19 cellular contexts compared by ENCODE assay signal in genomic region chr9:75372499-75373268, GRCh38.
A peak's percentile ranks its signal among the peaks of the same experiment; 100 is the strongest.
DNase-seq lines count a peak whose midpoint lies in the region; ATAC-seq and TF ChIP-seq lines count a peak whose summit lies in the region.
"Had no signal": no experiment of that assay in that cellular context is flagged by ENCODE, and none has a peak within 500 bp of the region (broad histone marks: within the 10 kb centered on the region; RNA-seq: fewer than 3 reads in every experiment).

No MANE protein-coding gene starts in this region.

- H3K14ac ChIP-seq in mesenchymal stem cell (ENCODE audit: low read length in 2 of 2), result no peak overlapping the region

- ATAC-seq in lower lobe of right lung, result peak; percentile 57 to 68
- ATAC-seq in GM18511 (IDR thresholded peaks at IDR 0.05; ENCODE audit: unreplicated experiment), result no peak
- ATAC-seq: activated CD4-positive, CD25-positive, alpha-beta regulatory T cell treated with anti-CD3 and anti-CD28 coated beads, Interleukin-2, amount 50 U/mL, for 24 hours; K562; SK-N-SH treated with all-trans-retinoic acid at 6 μM for 48 hours had no signal

- H3K9ac ChIP-seq in mesenchymal stem cell (ENCODE audit: low read length), result no peak overlapping the region

- H3K4me3 ChIP-seq in SJSA1 (no peak overlapping the region), epithelial cell of proximal tubule (ENCODE audit: low read depth, low read length) (no peak overlapping the region), lower lobe of right lung (no peak overlapping the region), tibial artery (no peak overlapping the region), mesenchymal stem cell (ENCODE audit: insufficient read depth in 1 of 2, low read depth in 1 of 2, low read length in 2 of 2) (no peak overlapping the region)
- H3K4me3 ChIP-seq: esophagus squamous epithelium, K562, smooth muscle cell had no signal

- H3K23ac ChIP-seq in mesenchymal stem cell (ENCODE audit: low read length in 2 of 2), result no peak overlapping the region

- H2AK5ac ChIP-seq in mesenchymal stem cell (ENCODE audit: low read length, severe bottlenecking), result no peak overlapping the region

- no peaks in the 10 kb centered on the region for H3K27me3 ChIP-seq in SJSA1 (replicated peaks)
- H3K27me3 ChIP-seq in lower lobe of right lung (ENCODE audit: low read depth), result no peaks in the 10 kb centered on the region
- no peaks in the 10 kb centered on the region for H3K27me3 ChIP-seq in tibial artery
- H3K27me3 ChIP-seq in mesenchymal stem cell (ENCODE audit: control insufficient read depth in 1 of 2, insufficient read depth in 1 of 2, low read length in 2 of 2), result peaks cover 0 to 6% of the 10 kb centered on the region in 2 experiments
- H3K27me3 ChIP-seq: esophagus squamous epithelium had no signal

- H3K4me2 ChIP-seq in mesenchymal stem cell (ENCODE audit: low read length, poor library complexity, severe bottlenecking), result no peak overlapping the region
- H3K4me2 ChIP-seq: smooth muscle cell had no signal

- TF ChIP-seq CTCF in epithelial cell of proximal tubule (conservative IDR thresholded peaks at IDR 0.05; ENCODE audit: low read depth, low read length), result peak; percentile 25
- no peak for TF ChIP-seq CTCF in lower lobe of right lung (IDR thresholded peaks at IDR 0.05)
- no peak for TF ChIP-seq CTCF in tibial artery (IDR thresholded peaks at IDR 0.05)

- 53% methylated on average over 3 of the region's 3 CpGs for WGBS in mesenchymal stem cell

- no peak overlapping the region for H4K8ac ChIP-seq in mesenchymal stem cell (ENCODE audit: low read length)

- no peak overlapping the region for H2BK12ac ChIP-seq in mesenchymal stem cell (ENCODE audit: low read length in 2 of 2)

- no peak overlapping the region for H4K91ac ChIP-seq in mesenchymal stem cell (ENCODE audit: low read length)

- intact Hi-C loops in lower lobe of right lung (cut with DNase I), result no loop called here
- intact Hi-C loops in tibial artery (cut with DNase I; ENCODE audit: low total_unique reads), result no loop called here

- H2AFZ ChIP-seq in mesenchymal stem cell (ENCODE audit: low read depth, low read length), result no peak overlapping the region

- H3K79me1 ChIP-seq in mesenchymal stem cell (replicated peaks; ENCODE audit: low read length, poor library complexity, severe bottlenecking), result no peaks in the 10 kb centered on the region

- H2BK120ac ChIP-seq in mesenchymal stem cell (ENCODE audit: low read depth, low read length), result no peak overlapping the region

- H3K9me3 ChIP-seq in SJSA1 (replicated peaks) (no peaks in the 10 kb centered on the region), lower lobe of right lung (no peaks in the 10 kb centered on the region), tibial artery (no peaks in the 10 kb centered on the region), mesenchymal stem cell (ENCODE audit: control insufficient read depth, low read length) (peaks cover 11% of the 10 kb centered on the region)
- H3K9me3 ChIP-seq: esophagus squamous epithelium had no signal

- no peak overlapping the region for H3K4ac ChIP-seq in mesenchymal stem cell (ENCODE audit: low read depth in 1 of 2, low read length in 2 of 2)

- H3K27ac ChIP-seq in SJSA1, result peak overlapping the region; percentile 42
- peak overlapping the region; percentile 18 for H3K27ac ChIP-seq in lower lobe of right lung
- H3K27ac ChIP-seq in tibial artery, result no peak overlapping the region
- H3K27ac ChIP-seq in mesenchymal stem cell (ENCODE audit: low read length, poor library complexity, severe bottlenecking), result no peak overlapping the region

- DNase-seq in SJSA1 (ENCODE audit: low read depth in 1 of 2, low spot score in 2 of 2) (peak in 1 of 2 experiments; percentile 49), epithelial cell of proximal tubule (ENCODE audit: low read depth) (no peak), lower lobe of right lung (no peak), tibial artery (peak; percentile 59 to 70), NCI-H748 treated with DMSO at 0.1 percent for 48 hours (lab: John Stamatoyannopoulos, UW) (no peak), NCI-H524 treated with DMSO at 0.1 percent for 48 hours (lab: John Stamatoyannopoulos, UW) (no peak), mesenchymal stem cell (no peak)
- DNase-seq: CD8-positive, alpha-beta memory T cell; central memory CD4-positive, alpha-beta T cell; esophagus squamous epithelium; mesendoderm; NCI-H187 treated with DMSO at 0.1 percent for 48 hours; stimulated activated CD8-positive, alpha-beta memory T cell treated with anti-CD3 and anti-CD28 coated beads, Interleukin-4, amount 100 ng/mL, for 48 hours; T1000 had no signal

- no peak overlapping the region for H3K18ac ChIP-seq in mesenchymal stem cell (ENCODE audit: low read depth in 1 of 2, low read length in 2 of 2)

- H3K4me1 ChIP-seq in SJSA1 (replicated peaks) (peaks cover 54% of the 10 kb centered on the region), lower lobe of right lung (peaks cover 13% of the 10 kb centered on the region), tibial artery (no peaks in the 10 kb centered on the region), mesenchymal stem cell (ENCODE audit: control insufficient read depth, insufficient read depth, low read depth, low read length) (no peaks in the 10 kb centered on the region)

- no peak overlapping the region for H2BK5ac ChIP-seq in mesenchymal stem cell (ENCODE audit: low read depth, low read length, poor library complexity, severe bottlenecking)

- no peak overlapping the region for H2BK15ac ChIP-seq in mesenchymal stem cell (ENCODE audit: low read depth, poor library complexity, severe bottlenecking)

- H3K36me3 ChIP-seq in SJSA1, result no peaks in the 10 kb centered on the region
- no peaks in the 10 kb centered on the region for H3K36me3 ChIP-seq in lower lobe of right lung
- H3K36me3 ChIP-seq in tibial artery, result no peaks in the 10 kb centered on the region
- H3K36me3 ChIP-seq in mesenchymal stem cell (ENCODE audit: control insufficient read depth in 1 of 2, insufficient read depth in 2 of 2, low read depth in 1 of 2, low read length in 2 of 2), result no peaks in the 10 kb centered on the region
- H3K36me3 ChIP-seq: esophagus squamous epithelium had no signal

Comparison
In these comparisons a context has a peak if more than half of its experiments do, and no peak if none do; other contexts are left out.
1. DNase-seq: peak in tibial artery (2 of 2); none in epithelial cell of proximal tubule (single experiment), lower lobe of right lung (single experiment), NCI-H748 treated with DMSO at 0.1 percent for 48 hours (single experiment), NCI-H524 treated with DMSO at 0.1 percent for 48 hours (single experiment) and mesenchymal stem cell (single experiment).
2. H3K27ac ChIP-seq: peak in SJSA1 (single experiment) and lower lobe of right lung (single experiment); none in tibial artery (0 of 2) and mesenchymal stem cell (single experiment).